Comparison of ENCODE assay signal across 9 cellular contexts in the genomic region with DNA sequence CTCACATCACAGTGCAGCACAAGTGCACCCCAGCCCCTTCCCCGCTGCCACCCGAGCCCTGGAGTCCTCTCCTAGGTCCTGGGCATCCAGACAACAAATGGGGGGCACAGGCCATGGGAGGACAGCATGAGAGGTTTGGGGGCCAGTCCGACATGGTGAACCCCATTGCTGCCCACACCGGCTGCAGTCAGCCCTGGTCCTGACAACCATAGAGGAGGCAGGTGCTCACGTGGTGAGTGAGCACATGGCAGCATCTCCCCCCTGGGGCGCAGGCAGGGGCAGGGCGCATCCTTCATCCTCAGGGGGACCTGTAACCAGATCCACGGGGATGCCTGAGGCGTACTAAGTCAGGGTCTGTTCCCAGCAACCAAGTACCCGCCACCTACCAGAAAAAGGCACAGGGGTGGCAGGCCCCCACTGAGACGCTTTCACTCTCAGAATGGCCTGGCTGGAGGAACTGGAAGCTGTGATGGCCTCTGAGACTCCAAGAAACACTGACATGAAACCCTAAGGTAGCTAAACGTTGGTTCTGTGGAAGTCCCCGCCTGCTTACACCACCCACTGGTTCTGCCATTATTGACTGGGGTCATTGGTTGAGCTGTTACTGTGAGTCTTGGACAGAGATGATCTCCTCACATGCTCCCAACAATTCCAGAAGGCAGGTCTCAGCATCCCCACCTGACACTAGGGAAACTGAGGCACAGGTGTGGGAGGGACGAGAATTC. TPM values are rescaled to one million over a fixed set of nuclear protein-coding genes. Genes with fewer than 3 reads are reported as not detected.
DNase-seq lines count a peak whose midpoint lies in the region; ATAC-seq, FAIRE-seq and TF ChIP-seq lines count a peak whose summit lies in the region.
"Had no signal": no experiment of that assay in that cellular context is flagged by ENCODE, and none has a peak within 500 bp of the region (broad histone marks: within the 10 kb centered on the region; RNA-seq: fewer than 3 reads in every experiment).

No MANE protein-coding gene starts in this region.

- TF ChIP-seq POLR2A in HepG2 (IDR thresholded peaks at IDR 0.05; ENCODE audit: insufficient read depth in 1 of 2, low read depth in 2 of 2, low read length in 2 of 2), result no peak

- no peaks in the 10 kb centered on the region for H3K79me1 ChIP-seq in mesendoderm (ENCODE audit: low read length)

- peaks cover 7% of the 10 kb centered on the region for H3K36me3 Mint-ChIP-seq in activated naive CD4-positive, alpha-beta T cell treated with anti-CD3 and anti-CD28 coated beads, Interleukin-2, amount 10 ng/mL, durations not matched to agents 7 days and 5 days

- no peak overlapping the region for H3K9ac ChIP-seq in BLaER1
- no peak overlapping the region for H3K9ac ChIP-seq in mesendoderm (ENCODE audit: low read length)
- no peak overlapping the region for H3K9ac ChIP-seq in HepG2 (ENCODE audit: insufficient read depth, low read depth, low read length)

- H2BK120ac ChIP-seq in mesendoderm (ENCODE audit: low read depth, low read length), result no peak overlapping the region

- intact Hi-C loops in HepG2 (cut with micrococcal nuclease; ENCODE audit: unreplicated experiment), result no loop called here

- no peak overlapping the region for H3K23ac ChIP-seq in mesendoderm (ENCODE audit: low read length)

- H3K4me3 ChIP-seq in BLaER1 (no peak overlapping the region), mesendoderm (ENCODE audit: low read length) (no peak overlapping the region), HepG2 (replicated peaks in 1 of 3; ENCODE audit: insufficient read depth in 1 of 3, low read depth in 2 of 3, low read length in 3 of 3) (no peak overlapping the region)

- no peak overlapping the region for H2BK5ac ChIP-seq in mesendoderm (ENCODE audit: low read length)

- peak overlapping the region; percentile 53 for H3K4me3 Mint-ChIP-seq in activated naive CD4-positive, alpha-beta T cell treated with anti-CD3 and anti-CD28 coated beads, Interleukin-2, amount 10 ng/mL, durations not matched to agents 7 days and 5 days

- DNase-seq in activated naive CD4-positive, alpha-beta T cell treated with anti-CD3 and anti-CD28 coated beads, Interleukin-2, amount 10 ng/mL, durations not matched to agents 7 days and 5 days, result peak; percentile 39
- DNase-seq in mesendoderm, result no peak
- no peak for DNase-seq in UCSD-AML1 (lab: John Stamatoyannopoulos, UW; ENCODE audit: unreplicated experiment)
- no peak for DNase-seq in HepG2 (ENCODE audit: low spot score)
- no peak for DNase-seq in HPDE6-E6E7 (ENCODE audit: extremely low spot score)
- DNase-seq in D721Med (ENCODE audit: insufficient read length, low spot score), result no peak
- DNase-seq: NCI-H524 treated with DMSO at 0.1 percent for 48 hours had no signal

- H3K4me2 ChIP-seq in BLaER1 (peak overlapping the region; percentile 94), mesendoderm (ENCODE audit: low read length) (no peak overlapping the region), HepG2 (ENCODE audit: low read depth, low read length) (no peak overlapping the region)

- peaks cover 68% of the 10 kb centered on the region for H3K4me1 Mint-ChIP-seq in activated naive CD4-positive, alpha-beta T cell treated with anti-CD3 and anti-CD28 coated beads, Interleukin-2, amount 10 ng/mL, durations not matched to agents 7 days and 5 days

- H3K9me3 Mint-ChIP-seq in activated naive CD4-positive, alpha-beta T cell treated with anti-CD3 and anti-CD28 coated beads, Interleukin-2, amount 10 ng/mL, durations not matched to agents 7 days and 5 days, result no peaks in the 10 kb centered on the region

- H3K4me1 ChIP-seq in BLaER1 (peaks cover 42% of the 10 kb centered on the region), mesendoderm (ENCODE audit: control insufficient read depth, low read depth, low read length) (peaks cover 9% of the 10 kb centered on the region), HepG2 (ENCODE audit: insufficient read depth, low read length) (peaks cover 38% of the 10 kb centered on the region)

- peaks cover 56% of the 10 kb centered on the region for H3K27me3 ChIP-seq in BLaER1
- peaks cover 10% of the 10 kb centered on the region for H3K27me3 ChIP-seq in mesendoderm (ENCODE audit: insufficient read depth, low read length, poor library complexity)
- peaks cover 10 to 56% of the 10 kb centered on the region in 2 experiments for H3K27me3 ChIP-seq in HepG2 (ENCODE audit: control insufficient read depth in 1 of 2, insufficient read depth in 2 of 2, low read length in 2 of 2)

- no peak overlapping the region for H4K5ac ChIP-seq in mesendoderm (ENCODE audit: low read length)

- peaks cover 54% of the 10 kb centered on the region for H3K27me3 Mint-ChIP-seq in activated naive CD4-positive, alpha-beta T cell treated with anti-CD3 and anti-CD28 coated beads, Interleukin-2, amount 10 ng/mL, durations not matched to agents 7 days and 5 days

- H2AK5ac ChIP-seq in mesendoderm (ENCODE audit: low read length), result no peak overlapping the region

- no peak overlapping the region for H3K4ac ChIP-seq in mesendoderm (ENCODE audit: low read depth, low read length)

- TF ChIP-seq CTCF in HepG2 (CRISPR knock-in tag; IDR thresholded peaks at IDR 0.05), result no peak
- no peak for TF ChIP-seq CTCF in D721Med (IDR thresholded peaks at IDR 0.05; ENCODE audit: insufficient read depth, missing control alignments)

- H4K20me1 ChIP-seq in BLaER1 (peaks cover 53% of the 10 kb centered on the region), HepG2 (ENCODE audit: insufficient read depth, low read length) (no peaks in the 10 kb centered on the region)

- no peaks in the 10 kb centered on the region for H3K79me2 ChIP-seq in mesendoderm (ENCODE audit: control insufficient read depth, insufficient read depth, low read length)
- H3K79me2 ChIP-seq in HepG2 (ENCODE audit: insufficient read depth, low read length), result no peaks in the 10 kb centered on the region

- peak overlapping the region; percentile 73 for H3K56ac ChIP-seq in mesendoderm (ENCODE audit: low read length)

- no peak overlapping the region for H2BK15ac ChIP-seq in mesendoderm (replicated peaks; ENCODE audit: low read depth)

- no TSS peak for BruUV-seq in HepG2 (replicated peaks; lab: Mats Ljungman, UMichigan)

- no peak overlapping the region for H2AFZ ChIP-seq in HepG2 (ENCODE audit: low read length)

- H3K9me3 ChIP-seq in BLaER1 (no peaks in the 10 kb centered on the region), HepG2 (ENCODE audit: low read length) (no peaks in the 10 kb centered on the region)

- H3K36me3 ChIP-seq in BLaER1, result no peaks in the 10 kb centered on the region
- H3K36me3 ChIP-seq in mesendoderm (ENCODE audit: control insufficient read depth, insufficient read depth, low read length), result no peaks in the 10 kb centered on the region
- H3K36me3 ChIP-seq in HepG2 (replicated peaks in 1 of 2; ENCODE audit: control insufficient read depth in 1 of 2, insufficient read depth in 2 of 2, low read length in 2 of 2), result no peaks in the 10 kb centered on the region

- no peak overlapping the region for H3K18ac ChIP-seq in mesendoderm (ENCODE audit: low read length)

- TF ChIP-seq EP300 in HepG2 (IDR thresholded peaks at IDR 0.05; ENCODE audit: low read depth in 2 of 2, low read length in 2 of 2), result no peak
- TF ChIP-seq EP300 in HepG2 (CRISPR knock-in tag; IDR thresholded peaks at IDR 0.05; ENCODE audit: borderline replicate concordance), result no peak

- peak; percentile 38 for ATAC-seq in HG02678 (IDR thresholded peaks at IDR 0.05; ENCODE audit: unreplicated experiment)
- no peak for ATAC-seq in HepG2

- POLR2A ChIA-PET in HepG2 (lab: Yijun Ruan, JAX), result no interaction called here

- no CpG with 5 or more reads among the region's 14 CpGs for WGBS in mesendoderm (ENCODE audit: extremely low coverage, insufficient coverage, low lambda C conversion rate)
- 57% methylated on average over 11 of the region's 14 CpGs for whole genome bisulfite sequencing in HepG2 (ENCODE audit: low lambda C conversion rate)

- H4K8ac ChIP-seq in mesendoderm (ENCODE audit: low read depth, low read length), result no peak overlapping the region

- H3K27ac Mint-ChIP-seq in activated naive CD4-positive, alpha-beta T cell treated with anti-CD3 and anti-CD28 coated beads, Interleukin-2, amount 10 ng/mL, durations not matched to agents 7 days and 5 days, result peak overlapping the region; percentile 96

- no peak for TF ChIP-seq RAD21 in HepG2 (CRISPR knock-in tag; IDR thresholded peaks at IDR 0.05)

- CTCF ChIA-PET in activated naive CD4-positive, alpha-beta T cell treated with anti-CD3 and anti-CD28 coated beads, Interleukin-2, amount 10 ng/mL, durations not matched to agents 7 days and 5 days (lab: Charles Lee), result interaction anchor here (0.8 to 2.5 kb wide), 7 partner anchors 8 to 192 kb away, joined by 3 to 12 read pairs (median 4); no protein-coding TSS in a partner anchor
- CTCF ChIA-PET in HepG2 (lab: Yijun Ruan, JAX; ENCODE audit: low intra/inter-chr PET ratio, low total read pairs), result no interaction called here

- in situ Hi-C loops in HepG2 (cut with HindIII; ENCODE audit: extremely low pct_ligation_motif_present, low pct_unique_long_range_greater_than_20kb), result no loop called here

- H3K27ac ChIP-seq in BLaER1 (no peak overlapping the region), mesendoderm (ENCODE audit: low read depth, low read length) (no peak overlapping the region), HepG2 (ENCODE audit: extremely low read length, insufficient read depth, low read length) (no peak overlapping the region)

- FAIRE-seq in HepG2 (lab: Jason Lieb, UNC) (no peak), D721Med (lab: Jason Lieb, UNC) (no peak)

RNA-seq across cellular contexts. Expression of gene ZFYVE28, which starts 6.5 kb away (rescaled TPM):
- 1.5 TPM for polyA plus RNA-seq in mesendoderm (2013, experiment 1 of 2)
- polyA plus RNA-seq in mesendoderm (2013, experiment 2 of 2), result 1.4 TPM
- total RNA-seq in HepG2 (2016; rRNA removed; fragmentation: Illumina TruSeq; extraction: Trizol), result 0.22 and 0.24 TPM in 2 replicates
- not detected in 2 replicates for total RNA-seq in HepG2 (2016; cell fraction: cytosol; rRNA removed; fragmentation: Illumina TruSeq; extraction: Trizol; ENCODE audit: low read depth)
- total RNA-seq in HepG2 (2016; cell fraction: insoluble cytoplasmic fraction; rRNA removed; fragmentation: Illumina TruSeq; extraction: Trizol), result 0.13 and 0.19 TPM in 2 replicates
- 0.14 and 0.22 TPM in 2 replicates for total RNA-seq in HepG2 (2016; cell fraction: membrane; rRNA removed; fragmentation: Illumina TruSeq; extraction: Trizol)
- total RNA-seq in HepG2 (2016; cell fraction: nucleus; rRNA removed; fragmentation: Illumina TruSeq; extraction: Trizol), result 0.25 TPM in 1 of 2 replicates, not detected in the other
- polyA plus RNA-seq in HepG2 (2011; rRNA removed), result 0.12 and 0.30 TPM in 2 replicates
- polyA plus RNA-seq in HepG2 (2011; cell fraction: cytosol; rRNA removed), result 0.09 TPM in 2 replicates
- 0.69 and 1.4 TPM in 2 replicates for polyA plus RNA-seq in HepG2 (2011; cell fraction: nucleus; rRNA removed)
- 0.04 and 0.31 TPM in 2 replicates for polyA plus RNA-seq in HepG2 (2012)
- polyA plus RNA-seq in HepG2 (2016; cell fraction: cytosol; fragmentation: Illumina TruSeq; extraction: Trizol; ENCODE audit: low read depth), result 0.03 and 0.14 TPM in 2 replicates
- 0.22 and 0.24 TPM in 2 replicates for polyA plus RNA-seq in HepG2 (2016; cell fraction: insoluble cytoplasmic fraction; fragmentation: Illumina TruSeq; extraction: Trizol; ENCODE audit: low read depth)
- not detected in 2 replicates for polyA plus RNA-seq in HepG2 (2016; cell fraction: membrane; fragmentation: Illumina TruSeq; extraction: Trizol; ENCODE audit: low read depth)
- polyA plus RNA-seq in HepG2 (2016; cell fraction: nucleus; fragmentation: Illumina TruSeq; extraction: Trizol; ENCODE audit: insufficient read depth, low read depth), result 0.19 and 0.61 TPM in 2 replicates
- 0.72 and 3.2 TPM in 2 replicates for polyA minus RNA-seq in HepG2 (2011; rRNA and poly(A)+ RNA removed; ENCODE audit: low replicate concordance)
- polyA minus RNA-seq in HepG2 (2011; cell fraction: cytosol; rRNA and poly(A)+ RNA removed), result 0.26 TPM in 1 of 2 replicates, not detected in the other
- 0.52 TPM in 1 of 2 replicates, not detected in the other for polyA minus RNA-seq in HepG2 (2011; cell fraction: nucleus; rRNA and poly(A)+ RNA removed)

RNA-seq across cellular contexts. Expression of gene CFAP99, which starts 6.8 kb away (rescaled TPM):
- 0.11 TPM for polyA plus RNA-seq in mesendoderm (2013, experiment 1 of 2)
- 0.13 TPM for polyA plus RNA-seq in mesendoderm (2013, experiment 2 of 2)
- total RNA-seq in HepG2 (2016; rRNA removed; fragmentation: Illumina TruSeq; extraction: Trizol), result not detected in 2 replicates
- total RNA-seq in HepG2 (2016; cell fraction: cytosol; rRNA removed; fragmentation: Illumina TruSeq; extraction: Trizol; ENCODE audit: low read depth), result not detected in 2 replicates
- total RNA-seq in HepG2 (2016; cell fraction: insoluble cytoplasmic fraction; rRNA removed; fragmentation: Illumina TruSeq; extraction: Trizol), result not detected in 2 replicates
- not detected in 2 replicates for total RNA-seq in HepG2 (2016; cell fraction: membrane; rRNA removed; fragmentation: Illumina TruSeq; extraction: Trizol)
- not detected in 2 replicates for total RNA-seq in HepG2 (2016; cell fraction: nucleus; rRNA removed; fragmentation: Illumina TruSeq; extraction: Trizol)
- 0.07 TPM in 1 of 2 replicates, not detected in the other for polyA plus RNA-seq in HepG2 (2011; rRNA removed)
- 0.07 TPM in 1 of 2 replicates, not detected in the other for polyA plus RNA-seq in HepG2 (2011; cell fraction: cytosol; rRNA removed)
- polyA plus RNA-seq in HepG2 (2011; cell fraction: nucleus; rRNA removed), result 0.29 TPM in 1 of 2 replicates, not detected in the other
- not detected in 2 replicates for polyA plus RNA-seq in HepG2 (2012)
- polyA plus RNA-seq in HepG2 (2016; cell fraction: cytosol; fragmentation: Illumina TruSeq; extraction: Trizol; ENCODE audit: low read depth), result not detected in 2 replicates
- not detected in 2 replicates for polyA plus RNA-seq in HepG2 (2016; cell fraction: insoluble cytoplasmic fraction; fragmentation: Illumina TruSeq; extraction: Trizol; ENCODE audit: low read depth)
- not detected in 2 replicates for polyA plus RNA-seq in HepG2 (2016; cell fraction: membrane; fragmentation: Illumina TruSeq; extraction: Trizol; ENCODE audit: low read depth)
- polyA plus RNA-seq in HepG2 (2016; cell fraction: nucleus; fragmentation: Illumina TruSeq; extraction: Trizol; ENCODE audit: insufficient read depth, low read depth), result not detected in 2 replicates
- polyA minus RNA-seq in HepG2 (2011; rRNA and poly(A)+ RNA removed; ENCODE audit: low replicate concordance), result not detected in 2 replicates
- polyA minus RNA-seq in HepG2 (2011; cell fraction: cytosol; rRNA and poly(A)+ RNA removed), result not detected in 2 replicates
- polyA minus RNA-seq in HepG2 (2011; cell fraction: nucleus; rRNA and poly(A)+ RNA removed), result not detected in 2 replicates

RNA-seq across cellular contexts. Expression of gene RNF4, which starts 57.0 kb away (rescaled TPM):
- polyA plus RNA-seq in mesendoderm (2013, experiment 1 of 2), result 57.6 TPM
- 56.5 TPM for polyA plus RNA-seq in mesendoderm (2013, experiment 2 of 2)
- total RNA-seq in HepG2 (2016; rRNA removed; fragmentation: Illumina TruSeq; extraction: Trizol), result 38.1 and 46.7 TPM in 2 replicates
- 16.3 and 17.2 TPM in 2 replicates for total RNA-seq in HepG2 (2016; cell fraction: cytosol; rRNA removed; fragmentation: Illumina TruSeq; extraction: Trizol; ENCODE audit: low read depth)
- 36.0 and 47.6 TPM in 2 replicates for total RNA-seq in HepG2 (2016; cell fraction: insoluble cytoplasmic fraction; rRNA removed; fragmentation: Illumina TruSeq; extraction: Trizol)
- 24.2 and 25.2 TPM in 2 replicates for total RNA-seq in HepG2 (2016; cell fraction: membrane; rRNA removed; fragmentation: Illumina TruSeq; extraction: Trizol)
- total RNA-seq in HepG2 (2016; cell fraction: nucleus; rRNA removed; fragmentation: Illumina TruSeq; extraction: Trizol), result 34.8 and 37.0 TPM in 2 replicates
- polyA plus RNA-seq in HepG2 (2011; rRNA removed), result 40.3 and 45.1 TPM in 2 replicates
- polyA plus RNA-seq in HepG2 (2011; cell fraction: cytosol; rRNA removed), result 34.5 and 42.3 TPM in 2 replicates
- polyA plus RNA-seq in HepG2 (2011; cell fraction: nucleus; rRNA removed), result 33.3 and 33.4 TPM in 2 replicates
- polyA plus RNA-seq in HepG2 (2012), result 27.9 and 28.2 TPM in 2 replicates
- 3.3 and 5.5 TPM in 2 replicates for polyA plus RNA-seq in HepG2 (2016; cell fraction: cytosol; fragmentation: Illumina TruSeq; extraction: Trizol; ENCODE audit: low read depth)
- polyA plus RNA-seq in HepG2 (2016; cell fraction: insoluble cytoplasmic fraction; fragmentation: Illumina TruSeq; extraction: Trizol; ENCODE audit: low read depth), result 45.3 and 46.1 TPM in 2 replicates
- polyA plus RNA-seq in HepG2 (2016; cell fraction: membrane; fragmentation: Illumina TruSeq; extraction: Trizol; ENCODE audit: low read depth), result 12.0 and 14.1 TPM in 2 replicates
- polyA plus RNA-seq in HepG2 (2016; cell fraction: nucleus; fragmentation: Illumina TruSeq; extraction: Trizol; ENCODE audit: insufficient read depth, low read depth), result 33.1 and 33.8 TPM in 2 replicates
- 65.3 and 74.2 TPM in 2 replicates for polyA minus RNA-seq in HepG2 (2011; rRNA and poly(A)+ RNA removed; ENCODE audit: low replicate concordance)
- polyA minus RNA-seq in HepG2 (2011; cell fraction: cytosol; rRNA and poly(A)+ RNA removed), result 36.1 and 36.8 TPM in 2 replicates
- 55.2 and 60.3 TPM in 2 replicates for polyA minus RNA-seq in HepG2 (2011; cell fraction: nucleus; rRNA and poly(A)+ RNA removed)
